1 cellular context compared by ENCODE assay signal in the genomic region with DNA sequence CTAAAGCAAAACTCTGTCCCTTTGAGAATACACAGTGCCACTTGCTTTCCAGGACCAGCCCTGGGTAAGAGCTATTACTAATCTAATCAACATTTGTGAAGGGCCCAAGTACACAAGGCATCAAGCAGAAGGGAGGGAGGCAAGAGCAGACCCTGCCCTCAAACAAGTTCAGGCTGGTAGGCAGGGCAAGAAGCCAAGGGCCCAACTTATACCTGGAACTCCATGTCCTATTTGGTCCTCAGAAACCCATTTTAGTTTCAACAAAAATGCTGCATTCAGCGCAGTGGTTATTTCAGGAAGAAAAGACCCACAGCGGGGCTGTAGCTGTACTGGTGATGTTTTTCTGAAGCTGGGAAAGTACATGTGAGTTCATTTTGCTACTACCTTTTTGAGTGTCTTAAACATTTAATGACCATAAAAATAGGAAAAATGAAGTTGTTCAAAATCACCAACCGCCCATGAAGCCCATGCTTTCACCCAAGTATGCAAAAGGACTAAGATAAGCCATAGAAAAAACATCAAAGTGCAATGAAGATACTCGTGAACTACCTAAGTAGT.
TF ChIP-seq lines count a peak whose summit lies in the region.

No MANE protein-coding gene starts in this region.

TF ChIP-seq in HepG2, 621 proteins besides CTCF, POLR2A, EP300 and RAD21:
- TF ChIP-seq, protein P1, sequence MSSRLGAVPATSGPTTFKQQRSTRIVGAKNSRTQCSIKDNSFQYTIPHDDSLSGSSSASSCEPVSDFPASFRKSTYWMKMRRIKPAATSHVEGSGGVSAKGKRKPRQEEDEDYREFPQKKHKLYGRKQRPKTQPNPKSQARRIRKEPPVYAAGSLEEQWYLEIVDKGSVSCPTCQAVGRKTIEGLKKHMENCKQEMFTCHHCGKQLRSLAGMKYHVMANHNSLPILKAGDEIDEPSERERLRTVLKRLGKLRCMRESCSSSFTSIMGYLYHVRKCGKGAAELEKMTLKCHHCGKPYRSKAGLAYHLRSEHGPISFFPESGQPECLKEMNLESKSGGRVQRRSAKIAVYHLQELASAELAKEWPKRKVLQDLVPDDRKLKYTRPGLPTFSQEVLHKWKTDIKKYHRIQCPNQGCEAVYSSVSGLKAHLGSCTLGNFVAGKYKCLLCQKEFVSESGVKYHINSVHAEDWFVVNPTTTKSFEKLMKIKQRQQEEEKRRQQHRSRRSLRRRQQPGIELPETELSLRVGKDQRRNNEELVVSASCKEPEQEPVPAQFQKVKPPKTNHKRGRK (CRISPR knock-in tag; IDR thresholded peaks at IDR 0.05), result no peak
